1 cellular context compared by ENCODE assay signal in the genomic region with DNA sequence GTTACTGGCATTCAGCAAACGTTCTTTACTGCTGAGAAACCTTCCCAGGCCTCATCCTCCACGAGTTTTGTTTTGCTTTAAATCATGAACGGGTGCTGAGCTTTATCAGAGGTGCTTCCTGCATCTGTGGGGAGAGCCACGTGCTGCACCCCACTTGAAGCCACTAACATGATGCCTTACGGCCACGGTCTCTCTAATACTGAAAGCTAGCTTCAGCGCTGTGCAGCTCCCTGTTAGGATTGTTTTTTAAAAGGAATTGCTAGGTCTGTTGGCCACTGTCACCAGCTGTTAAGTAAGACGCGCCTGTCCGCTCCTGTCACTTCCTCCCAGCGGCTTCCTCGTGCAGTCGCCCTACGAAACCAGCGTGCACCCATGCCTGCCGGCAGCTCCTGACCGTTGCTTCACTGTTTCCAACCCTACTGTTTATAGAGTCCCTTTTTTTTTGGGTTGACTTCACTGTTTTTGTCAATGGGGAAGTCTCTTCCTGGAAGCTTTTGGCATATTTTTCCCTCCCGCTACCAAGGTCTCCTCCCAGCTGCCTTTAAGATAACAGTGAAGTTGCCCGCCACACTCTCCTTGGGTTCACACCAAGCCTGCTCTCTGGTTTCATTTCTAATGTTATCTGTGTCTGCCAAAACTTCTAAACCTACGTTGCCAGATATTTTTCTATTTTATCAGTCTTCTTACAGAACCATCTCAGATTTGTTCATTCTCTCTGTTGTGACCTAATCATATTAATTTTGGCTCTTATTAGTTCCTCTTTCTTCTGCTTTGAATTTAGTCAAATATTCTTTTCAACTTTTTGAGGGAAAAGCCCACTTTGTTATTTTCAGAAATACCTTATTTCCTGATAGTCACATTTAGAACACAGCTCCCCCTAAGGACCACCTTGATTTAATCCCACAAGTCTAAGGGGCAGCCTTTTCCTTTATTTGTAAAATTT.
TF ChIP-seq lines count a peak whose summit lies in the region.

No MANE protein-coding gene starts in this region.

TF ChIP-seq in K562, 482 proteins besides CTCF, POLR2A, EP300 and RAD21 (continued from another document and continues in another):
- TF ChIP-seq, protein P1, sequence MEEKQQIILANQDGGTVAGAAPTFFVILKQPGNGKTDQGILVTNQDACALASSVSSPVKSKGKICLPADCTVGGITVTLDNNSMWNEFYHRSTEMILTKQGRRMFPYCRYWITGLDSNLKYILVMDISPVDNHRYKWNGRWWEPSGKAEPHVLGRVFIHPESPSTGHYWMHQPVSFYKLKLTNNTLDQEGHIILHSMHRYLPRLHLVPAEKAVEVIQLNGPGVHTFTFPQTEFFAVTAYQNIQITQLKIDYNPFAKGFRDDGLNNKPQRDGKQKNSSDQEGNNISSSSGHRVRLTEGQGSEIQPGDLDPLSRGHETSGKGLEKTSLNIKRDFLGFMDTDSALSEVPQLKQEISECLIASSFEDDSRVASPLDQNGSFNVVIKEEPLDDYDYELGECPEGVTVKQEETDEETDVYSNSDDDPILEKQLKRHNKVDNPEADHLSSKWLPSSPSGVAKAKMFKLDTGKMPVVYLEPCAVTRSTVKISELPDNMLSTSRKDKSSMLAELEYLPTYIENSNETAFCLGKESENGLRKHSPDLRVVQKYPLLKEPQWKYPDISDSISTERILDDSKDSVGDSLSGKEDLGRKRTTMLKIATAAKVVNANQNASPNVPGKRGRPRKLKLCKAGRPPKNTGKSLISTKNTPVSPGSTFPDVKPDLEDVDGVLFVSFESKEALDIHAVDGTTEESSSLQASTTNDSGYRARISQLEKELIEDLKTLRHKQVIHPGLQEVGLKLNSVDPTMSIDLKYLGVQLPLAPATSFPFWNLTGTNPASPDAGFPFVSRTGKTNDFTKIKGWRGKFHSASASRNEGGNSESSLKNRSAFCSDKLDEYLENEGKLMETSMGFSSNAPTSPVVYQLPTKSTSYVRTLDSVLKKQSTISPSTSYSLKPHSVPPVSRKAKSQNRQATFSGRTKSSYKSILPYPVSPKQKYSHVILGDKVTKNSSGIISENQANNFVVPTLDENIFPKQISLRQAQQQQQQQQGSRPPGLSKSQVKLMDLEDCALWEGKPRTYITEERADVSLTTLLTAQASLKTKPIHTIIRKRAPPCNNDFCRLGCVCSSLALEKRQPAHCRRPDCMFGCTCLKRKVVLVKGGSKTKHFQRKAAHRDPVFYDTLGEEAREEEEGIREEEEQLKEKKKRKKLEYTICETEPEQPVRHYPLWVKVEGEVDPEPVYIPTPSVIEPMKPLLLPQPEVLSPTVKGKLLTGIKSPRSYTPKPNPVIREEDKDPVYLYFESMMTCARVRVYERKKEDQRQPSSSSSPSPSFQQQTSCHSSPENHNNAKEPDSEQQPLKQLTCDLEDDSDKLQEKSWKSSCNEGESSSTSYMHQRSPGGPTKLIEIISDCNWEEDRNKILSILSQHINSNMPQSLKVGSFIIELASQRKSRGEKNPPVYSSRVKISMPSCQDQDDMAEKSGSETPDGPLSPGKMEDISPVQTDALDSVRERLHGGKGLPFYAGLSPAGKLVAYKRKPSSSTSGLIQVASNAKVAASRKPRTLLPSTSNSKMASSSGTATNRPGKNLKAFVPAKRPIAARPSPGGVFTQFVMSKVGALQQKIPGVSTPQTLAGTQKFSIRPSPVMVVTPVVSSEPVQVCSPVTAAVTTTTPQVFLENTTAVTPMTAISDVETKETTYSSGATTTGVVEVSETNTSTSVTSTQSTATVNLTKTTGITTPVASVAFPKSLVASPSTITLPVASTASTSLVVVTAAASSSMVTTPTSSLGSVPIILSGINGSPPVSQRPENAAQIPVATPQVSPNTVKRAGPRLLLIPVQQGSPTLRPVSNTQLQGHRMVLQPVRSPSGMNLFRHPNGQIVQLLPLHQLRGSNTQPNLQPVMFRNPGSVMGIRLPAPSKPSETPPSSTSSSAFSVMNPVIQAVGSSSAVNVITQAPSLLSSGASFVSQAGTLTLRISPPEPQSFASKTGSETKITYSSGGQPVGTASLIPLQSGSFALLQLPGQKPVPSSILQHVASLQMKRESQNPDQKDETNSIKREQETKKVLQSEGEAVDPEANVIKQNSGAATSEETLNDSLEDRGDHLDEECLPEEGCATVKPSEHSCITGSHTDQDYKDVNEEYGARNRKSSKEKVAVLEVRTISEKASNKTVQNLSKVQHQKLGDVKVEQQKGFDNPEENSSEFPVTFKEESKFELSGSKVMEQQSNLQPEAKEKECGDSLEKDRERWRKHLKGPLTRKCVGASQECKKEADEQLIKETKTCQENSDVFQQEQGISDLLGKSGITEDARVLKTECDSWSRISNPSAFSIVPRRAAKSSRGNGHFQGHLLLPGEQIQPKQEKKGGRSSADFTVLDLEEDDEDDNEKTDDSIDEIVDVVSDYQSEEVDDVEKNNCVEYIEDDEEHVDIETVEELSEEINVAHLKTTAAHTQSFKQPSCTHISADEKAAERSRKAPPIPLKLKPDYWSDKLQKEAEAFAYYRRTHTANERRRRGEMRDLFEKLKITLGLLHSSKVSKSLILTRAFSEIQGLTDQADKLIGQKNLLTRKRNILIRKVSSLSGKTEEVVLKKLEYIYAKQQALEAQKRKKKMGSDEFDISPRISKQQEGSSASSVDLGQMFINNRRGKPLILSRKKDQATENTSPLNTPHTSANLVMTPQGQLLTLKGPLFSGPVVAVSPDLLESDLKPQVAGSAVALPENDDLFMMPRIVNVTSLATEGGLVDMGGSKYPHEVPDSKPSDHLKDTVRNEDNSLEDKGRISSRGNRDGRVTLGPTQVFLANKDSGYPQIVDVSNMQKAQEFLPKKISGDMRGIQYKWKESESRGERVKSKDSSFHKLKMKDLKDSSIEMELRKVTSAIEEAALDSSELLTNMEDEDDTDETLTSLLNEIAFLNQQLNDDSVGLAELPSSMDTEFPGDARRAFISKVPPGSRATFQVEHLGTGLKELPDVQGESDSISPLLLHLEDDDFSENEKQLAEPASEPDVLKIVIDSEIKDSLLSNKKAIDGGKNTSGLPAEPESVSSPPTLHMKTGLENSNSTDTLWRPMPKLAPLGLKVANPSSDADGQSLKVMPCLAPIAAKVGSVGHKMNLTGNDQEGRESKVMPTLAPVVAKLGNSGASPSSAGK (IDR thresholded peaks at IDR 0.05), result peak; percentile 95
- TF ChIP-seq HDAC3 (IDR thresholded peaks at IDR 0.05; ENCODE audit: borderline replicate concordance, partially characterized antibody), result no peak
- TF ChIP-seq ZBTB9 (CRISPR knock-in tag; IDR thresholded peaks at IDR 0.05), result 0 out of 2 replicates have a peak, but pooled peaks have one; percentile 23
- TF ChIP-seq ETV1 (tag; conservative IDR thresholded peaks at IDR 0.05; ENCODE audit: low read depth), result no peak
- TF ChIP-seq CHD2 (IDR thresholded peaks at IDR 0.05; ENCODE audit: low read depth, low read length), result no peak
- no peak for TF ChIP-seq POLR2AphosphoS5 (IDR thresholded peaks at IDR 0.05; ENCODE audit: control insufficient read depth, insufficient read depth, low read depth, low read length)
- TF ChIP-seq NRF1 (conservative IDR thresholded peaks at IDR 0.05 in 1 of 2, IDR thresholded peaks at IDR 0.05 in 1 of 2), result no peak
- TF ChIP-seq TCF3 (CRISPR knock-in tag; IDR thresholded peaks at IDR 0.05), result peak; percentile 59
- TF ChIP-seq RFX7 (CRISPR knock-in tag; IDR thresholded peaks at IDR 0.05), result no peak
- TF ChIP-seq PRDM10 (IDR thresholded peaks at IDR 0.05; ENCODE audit: partially characterized antibody), result no peak
- 0 out of 2 replicates have a peak, but pooled peaks have one; percentile 42 for TF ChIP-seq FOXK1 (CRISPR knock-in tag; IDR thresholded peaks at IDR 0.05; ENCODE audit: borderline replicate concordance)
- TF ChIP-seq PML (IDR thresholded peaks at IDR 0.05; ENCODE audit: low read length), result no peak
- no peak for TF ChIP-seq FOXJ2 (tag; IDR thresholded peaks at IDR 0.05)
- TF ChIP-seq SNIP1 (IDR thresholded peaks at IDR 0.05; ENCODE audit: low read depth), result no peak
- TF ChIP-seq NR2C2 (CRISPR knock-in tag; IDR thresholded peaks at IDR 0.05), result no peak
- TF ChIP-seq NR2C2 (tag; IDR thresholded peaks at IDR 0.05), result no peak
- TF ChIP-seq ZBTB7A (IDR thresholded peaks at IDR 0.05; ENCODE audit: borderline replicate concordance, control insufficient read depth, low read depth, low read length), result no peak
- TF ChIP-seq ADNP (tag; IDR thresholded peaks at IDR 0.05), result no peak
- no peak for TF ChIP-seq TRIM28 (IDR thresholded peaks at IDR 0.05)
- TF ChIP-seq ZBTB8A (IDR thresholded peaks at IDR 0.05; ENCODE audit: partially characterized antibody), result no peak
- no peak for TF ChIP-seq RHOXF2B (CRISPR knock-in tag; conservative IDR thresholded peaks at IDR 0.05)
- TF ChIP-seq, protein P2, sequence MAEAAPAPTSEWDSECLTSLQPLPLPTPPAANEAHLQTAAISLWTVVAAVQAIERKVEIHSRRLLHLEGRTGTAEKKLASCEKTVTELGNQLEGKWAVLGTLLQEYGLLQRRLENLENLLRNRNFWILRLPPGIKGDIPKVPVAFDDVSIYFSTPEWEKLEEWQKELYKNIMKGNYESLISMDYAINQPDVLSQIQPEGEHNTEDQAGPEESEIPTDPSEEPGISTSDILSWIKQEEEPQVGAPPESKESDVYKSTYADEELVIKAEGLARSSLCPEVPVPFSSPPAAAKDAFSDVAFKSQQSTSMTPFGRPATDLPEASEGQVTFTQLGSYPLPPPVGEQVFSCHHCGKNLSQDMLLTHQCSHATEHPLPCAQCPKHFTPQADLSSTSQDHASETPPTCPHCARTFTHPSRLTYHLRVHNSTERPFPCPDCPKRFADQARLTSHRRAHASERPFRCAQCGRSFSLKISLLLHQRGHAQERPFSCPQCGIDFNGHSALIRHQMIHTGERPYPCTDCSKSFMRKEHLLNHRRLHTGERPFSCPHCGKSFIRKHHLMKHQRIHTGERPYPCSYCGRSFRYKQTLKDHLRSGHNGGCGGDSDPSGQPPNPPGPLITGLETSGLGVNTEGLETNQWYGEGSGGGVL (CRISPR knock-in tag; IDR thresholded peaks at IDR 0.05), result no peak
- no peak for TF ChIP-seq TFAM (CRISPR knock-in tag; conservative IDR thresholded peaks at IDR 0.05)
- TF ChIP-seq TSHZ1 (CRISPR knock-in tag; IDR thresholded peaks at IDR 0.05), result no peak
- TF ChIP-seq ATF1 (CRISPR knock-in tag; IDR thresholded peaks at IDR 0.05), result no peak
- TF ChIP-seq ATF1 (tag; IDR thresholded peaks at IDR 0.05), result no peak
- TF ChIP-seq PRPF4 (IDR thresholded peaks at IDR 0.05; ENCODE audit: insufficient read depth, low read depth, low read length, poor library complexity, severe bottlenecking), result no peak
- TF ChIP-seq BCL6 (CRISPR knock-in tag; IDR thresholded peaks at IDR 0.05), result no peak
- no peak for TF ChIP-seq NUFIP1 (IDR thresholded peaks at IDR 0.05; ENCODE audit: partially characterized antibody)
